In the genomic region with DNA sequence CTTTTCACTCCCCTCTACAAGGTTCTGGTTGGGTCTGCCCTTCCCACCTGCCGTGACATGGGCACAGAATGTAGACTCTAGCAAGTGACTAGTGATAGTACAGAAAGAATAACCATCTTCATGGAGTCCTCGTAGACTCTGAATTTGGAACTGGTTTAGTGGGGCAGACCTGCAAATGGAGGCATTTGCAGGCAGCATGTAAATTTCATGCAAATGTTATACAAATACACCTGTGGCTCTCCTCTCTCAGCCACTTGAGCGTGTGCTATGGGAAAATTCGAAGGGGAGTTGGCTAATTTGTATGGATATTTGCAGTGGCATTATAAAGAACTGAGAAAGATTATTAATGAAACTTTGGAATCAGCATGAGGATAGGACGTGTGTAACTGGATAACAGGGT, we compare ENCODE assay signal across 19 cellular contexts.
"Had no signal": no experiment of that assay in that cellular context is flagged by ENCODE, and none has a peak within 500 bp of the region (broad histone marks: within the 10 kb centered on the region; RNA-seq: fewer than 3 reads in every experiment).

No MANE protein-coding gene starts in this region.

- H3K4me1 ChIP-seq: esophagus squamous epithelium, lower lobe of right lung, spleen had no signal

- H3K9me3 Mint-ChIP-seq: dendritic cell treated with granulocyte-macrophage colony-stimulating factor and Interleukin-4, amounts not matched to agents 40 ng/mL and 50 ng/mL, for 4 days; immature natural killer cell; mesothelial cell of epicardium; natural killer cell; stimulated activated memory B cell treated with anti-CD40 and anti-IgM and Interleukin-4, amounts not matched to agents 10 μg/mL and 1 μg/mL and 100 μg/mL, for 72 hours; stimulated activated naive CD8-positive, alpha-beta T cell treated with anti-CD3 and anti-CD28 coated beads, Interleukin-15, amount 100 ng/mL, for 72 hours had no signal

- H3K27me3 ChIP-seq: esophagus squamous epithelium, spleen had no signal

- H3K27ac Mint-ChIP-seq: dendritic cell treated with granulocyte-macrophage colony-stimulating factor and Interleukin-4, amounts not matched to agents 40 ng/mL and 50 ng/mL, for 4 days; memory B cell; mesothelial cell of epicardium; natural killer cell; stimulated activated memory B cell treated with anti-CD40 and anti-IgM and Interleukin-4, amounts not matched to agents 10 μg/mL and 1 μg/mL and 100 μg/mL, for 72 hours; stimulated activated naive CD8-positive, alpha-beta T cell treated with anti-CD3 and anti-CD28 coated beads, Interleukin-15, amount 100 ng/mL, for 72 hours had no signal

- H3K27me3 Mint-ChIP-seq: dendritic cell treated with granulocyte-macrophage colony-stimulating factor and Interleukin-4, amounts not matched to agents 40 ng/mL and 50 ng/mL, for 4 days; stimulated activated memory B cell treated with anti-CD40 and anti-IgM and Interleukin-4, amounts not matched to agents 10 μg/mL and 1 μg/mL and 100 μg/mL, for 72 hours; stimulated activated naive CD8-positive, alpha-beta T cell treated with anti-CD3 and anti-CD28 coated beads, Interleukin-15, amount 100 ng/mL, for 72 hours had no signal

- H3K36me3 Mint-ChIP-seq: immature natural killer cell; memory B cell; mesothelial cell of epicardium; natural killer cell; stimulated activated memory B cell treated with anti-CD40 and anti-IgM and Interleukin-4, amounts not matched to agents 10 μg/mL and 1 μg/mL and 100 μg/mL, for 72 hours had no signal

- H3K4me3 ChIP-seq: esophagus squamous epithelium, left ventricle myocardium inferior, lower lobe of right lung, spleen had no signal

- H3K4me1 Mint-ChIP-seq: immature natural killer cell; memory B cell; natural killer cell; stimulated activated memory B cell treated with anti-CD40 and anti-IgM and Interleukin-4, amounts not matched to agents 10 μg/mL and 1 μg/mL and 100 μg/mL, for 72 hours; stimulated activated naive CD8-positive, alpha-beta T cell treated with anti-CD3 and anti-CD28 coated beads, Interleukin-15, amount 100 ng/mL, for 72 hours had no signal

- H3K36me3 ChIP-seq: esophagus squamous epithelium, left ventricle myocardium inferior, lower lobe of right lung, spleen had no signal

- H3K27ac ChIP-seq: esophagus squamous epithelium, left ventricle myocardium inferior, lower lobe of right lung, spleen had no signal

- ATAC-seq: left cardiac atrium; lower lobe of right lung; natural killer cell; sciatic nerve; stimulated activated memory B cell treated with anti-CD40 and anti-IgM and Interleukin-4, amounts not matched to agents 10 μg/mL and 1 μg/mL and 100 μg/mL, for 72 hours; stimulated activated naive CD8-positive, alpha-beta T cell treated with anti-CD3 and anti-CD28 coated beads, Interleukin-15, amount 100 ng/mL, for 72 hours had no signal

- DNase-seq: esophagus squamous epithelium; foreskin fibroblast; immature natural killer cell; left cardiac atrium; left ventricle myocardium inferior; lower lobe of right lung; natural killer cell; occipital lobe; spleen; stimulated activated CD4-positive, alpha-beta T cell treated with anti-CD3 and anti-CD28 coated beads, Interleukin-15, amount 100 ng/mL, for 24 hours; stimulated activated CD4-positive, alpha-beta T cell treated with anti-CD3 and anti-CD28 coated beads, Interleukin-1b, Interleukin-23, amount 100 ng/mL, for 48 hours; stimulated activated CD4-positive, alpha-beta T cell treated with anti-CD3 and anti-CD28 coated beads, Interleukin-4, amount 100 ng/mL, for 24 hours; stimulated activated naive CD8-positive, alpha-beta T cell treated with anti-CD3 and anti-CD28 coated beads, Interleukin-15, amount 100 ng/mL, for 72 hours; trophoblast cell had no signal

- H3K4me3 Mint-ChIP-seq: dendritic cell treated with granulocyte-macrophage colony-stimulating factor and Interleukin-4, amounts not matched to agents 40 ng/mL and 50 ng/mL, for 4 days; immature natural killer cell; memory B cell; mesothelial cell of epicardium; natural killer cell; stimulated activated memory B cell treated with anti-CD40 and anti-IgM and Interleukin-4, amounts not matched to agents 10 μg/mL and 1 μg/mL and 100 μg/mL, for 72 hours; stimulated activated naive CD8-positive, alpha-beta T cell treated with anti-CD3 and anti-CD28 coated beads, Interleukin-15, amount 100 ng/mL, for 72 hours had no signal
